ENCODE assay signal across 3 cellular contexts in the genomic region with DNA sequence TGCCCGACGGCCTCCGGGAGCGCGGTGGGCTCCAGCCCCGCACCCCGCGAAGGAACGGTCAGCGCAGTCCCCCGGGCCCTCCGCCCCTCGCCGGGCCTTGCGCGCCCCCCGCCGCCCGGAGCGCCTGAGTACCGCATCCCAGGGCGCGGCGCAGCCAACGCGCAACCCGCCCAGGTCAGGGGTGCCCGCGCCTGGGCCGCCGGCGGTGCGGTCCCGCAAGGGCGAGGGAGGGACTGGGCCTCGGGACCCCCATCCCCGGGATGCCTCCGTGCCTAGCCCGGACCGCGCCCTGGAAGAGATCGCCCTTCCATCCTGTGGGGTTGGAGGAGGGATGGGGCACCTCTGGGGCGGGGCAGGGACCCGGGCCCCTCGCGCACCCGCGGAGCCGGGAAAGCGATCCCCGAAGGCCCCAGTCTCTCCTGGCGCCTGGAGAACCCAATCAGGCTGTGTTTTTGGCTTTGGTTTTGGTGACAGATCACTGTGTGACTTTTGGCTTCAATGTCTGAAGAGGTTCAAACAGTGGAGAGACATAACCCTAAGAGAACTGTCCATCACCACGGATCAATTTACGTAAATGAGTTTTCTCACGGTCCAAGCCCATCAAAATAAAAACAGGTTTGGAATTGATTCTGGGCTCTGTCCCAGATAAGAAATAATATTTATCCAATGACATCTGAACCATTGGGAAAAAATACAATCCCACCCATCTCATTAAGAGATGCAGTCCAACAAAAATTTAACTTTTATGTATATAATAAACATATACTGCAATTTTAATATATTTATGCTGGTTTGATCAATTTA.
TF ChIP-seq lines count a peak whose summit lies in the region.

No MANE protein-coding gene starts in this region.

TF ChIP-seq in SK-N-SH, 30 proteins besides CTCF, POLR2A, EP300 and RAD21:
- TF ChIP-seq, protein P1, sequence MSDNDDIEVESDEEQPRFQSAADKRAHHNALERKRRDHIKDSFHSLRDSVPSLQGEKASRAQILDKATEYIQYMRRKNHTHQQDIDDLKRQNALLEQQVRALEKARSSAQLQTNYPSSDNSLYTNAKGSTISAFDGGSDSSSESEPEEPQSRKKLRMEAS (IDR thresholded peaks at IDR 0.05; ENCODE audit: low read depth), result no peak
- TF ChIP-seq EZH2phosphoT487 (IDR thresholded peaks at IDR 0.05; ENCODE audit: borderline replicate concordance, low read depth) (no peak), MXI1 (IDR thresholded peaks at IDR 0.05; ENCODE audit: low read depth, low read length) (no peak), SIN3A (IDR thresholded peaks at IDR 0.05; ENCODE audit: borderline replicate concordance, low read depth, low read length) (no peak), YY1 (IDR thresholded peaks at IDR 0.05; ENCODE audit: low read depth) (no peak), ELF1 (IDR thresholded peaks at IDR 0.05) (no peak), FOXM1 (IDR thresholded peaks at IDR 0.05; ENCODE audit: low read depth) (no peak), CHD2 (IDR thresholded peaks at IDR 0.05; ENCODE audit: low read length, partially characterized antibody) (no peak), FOSL2 (IDR thresholded peaks at IDR 0.05; ENCODE audit: borderline replicate concordance, low read depth) (no peak), TEAD4 (IDR thresholded peaks at IDR 0.05; ENCODE audit: borderline replicate concordance, insufficient read depth) (no peak), RCOR1 (IDR thresholded peaks at IDR 0.05; ENCODE audit: low read length) (no peak), TCF12 (IDR thresholded peaks at IDR 0.05) (no peak), POLR2AphosphoS5 (IDR thresholded peaks at IDR 0.05; ENCODE audit: low read depth, low read length) (no peak), RXRA (IDR thresholded peaks at IDR 0.05; ENCODE audit: borderline replicate concordance, low read depth) (no peak), FOXJ3 (CRISPR knock-in tag; IDR thresholded peaks at IDR 0.05) (no peak), USF1 (IDR thresholded peaks at IDR 0.05; ENCODE audit: borderline replicate concordance, low read depth) (no peak), MEF2A (IDR thresholded peaks at IDR 0.05; ENCODE audit: borderline replicate concordance, low read depth) (no peak), NRF1 (IDR thresholded peaks at IDR 0.05; ENCODE audit: low read depth, low read length) (no peak)
- TF ChIP-seq, protein P2, sequence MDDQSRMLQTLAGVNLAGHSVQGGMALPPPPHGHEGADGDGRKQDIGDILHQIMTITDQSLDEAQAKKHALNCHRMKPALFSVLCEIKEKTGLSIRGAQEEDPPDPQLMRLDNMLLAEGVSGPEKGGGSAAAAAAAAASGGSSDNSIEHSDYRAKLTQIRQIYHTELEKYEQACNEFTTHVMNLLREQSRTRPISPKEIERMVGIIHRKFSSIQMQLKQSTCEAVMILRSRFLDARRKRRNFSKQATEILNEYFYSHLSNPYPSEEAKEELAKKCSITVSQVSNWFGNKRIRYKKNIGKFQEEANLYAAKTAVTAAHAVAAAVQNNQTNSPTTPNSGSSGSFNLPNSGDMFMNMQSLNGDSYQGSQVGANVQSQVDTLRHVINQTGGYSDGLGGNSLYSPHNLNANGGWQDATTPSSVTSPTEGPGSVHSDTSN (IDR thresholded peaks at IDR 0.05), result no peak

TF ChIP-seq in SK-N-SH treated with all-trans-retinoic acid at 6 μM for 48 hours, 23 proteins besides CTCF, POLR2A, EP300 and RAD21:
- no peak for TF ChIP-seq PPARA (CRISPR knock-in tag; IDR thresholded peaks at IDR 0.05; ENCODE audit: borderline replicate concordance)
- TF ChIP-seq ESRRG (CRISPR knock-in tag; IDR thresholded peaks at IDR 0.05), result no peak
- TF ChIP-seq POU6F1 (CRISPR knock-in tag; IDR thresholded peaks at IDR 0.05; ENCODE audit: borderline replicate concordance, low read depth), result no peak
- no peak for TF ChIP-seq GLIS3 (CRISPR knock-in tag; IDR thresholded peaks at IDR 0.05)
- no peak for TF ChIP-seq ZNF565 (CRISPR knock-in tag; conservative IDR thresholded peaks at IDR 0.05; ENCODE audit: low read depth)
- no peak for TF ChIP-seq ZC3H10 (CRISPR knock-in tag; IDR thresholded peaks at IDR 0.05)
- TF ChIP-seq, protein P3, sequence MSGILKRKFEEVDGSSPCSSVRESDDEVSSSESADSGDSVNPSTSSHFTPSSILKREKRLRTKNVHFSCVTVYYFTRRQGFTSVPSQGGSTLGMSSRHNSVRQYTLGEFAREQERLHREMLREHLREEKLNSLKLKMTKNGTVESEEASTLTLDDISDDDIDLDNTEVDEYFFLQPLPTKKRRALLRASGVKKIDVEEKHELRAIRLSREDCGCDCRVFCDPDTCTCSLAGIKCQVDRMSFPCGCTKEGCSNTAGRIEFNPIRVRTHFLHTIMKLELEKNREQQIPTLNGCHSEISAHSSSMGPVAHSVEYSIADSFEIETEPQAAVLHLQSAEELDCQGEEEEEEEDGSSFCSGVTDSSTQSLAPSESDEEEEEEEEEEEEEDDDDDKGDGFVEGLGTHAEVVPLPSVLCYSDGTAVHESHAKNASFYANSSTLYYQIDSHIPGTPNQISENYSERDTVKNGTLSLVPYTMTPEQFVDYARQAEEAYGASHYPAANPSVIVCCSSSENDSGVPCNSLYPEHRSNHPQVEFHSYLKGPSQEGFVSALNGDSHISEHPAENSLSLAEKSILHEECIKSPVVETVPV (CRISPR knock-in tag; IDR thresholded peaks at IDR 0.05), result no peak
- TF ChIP-seq, protein P4, sequence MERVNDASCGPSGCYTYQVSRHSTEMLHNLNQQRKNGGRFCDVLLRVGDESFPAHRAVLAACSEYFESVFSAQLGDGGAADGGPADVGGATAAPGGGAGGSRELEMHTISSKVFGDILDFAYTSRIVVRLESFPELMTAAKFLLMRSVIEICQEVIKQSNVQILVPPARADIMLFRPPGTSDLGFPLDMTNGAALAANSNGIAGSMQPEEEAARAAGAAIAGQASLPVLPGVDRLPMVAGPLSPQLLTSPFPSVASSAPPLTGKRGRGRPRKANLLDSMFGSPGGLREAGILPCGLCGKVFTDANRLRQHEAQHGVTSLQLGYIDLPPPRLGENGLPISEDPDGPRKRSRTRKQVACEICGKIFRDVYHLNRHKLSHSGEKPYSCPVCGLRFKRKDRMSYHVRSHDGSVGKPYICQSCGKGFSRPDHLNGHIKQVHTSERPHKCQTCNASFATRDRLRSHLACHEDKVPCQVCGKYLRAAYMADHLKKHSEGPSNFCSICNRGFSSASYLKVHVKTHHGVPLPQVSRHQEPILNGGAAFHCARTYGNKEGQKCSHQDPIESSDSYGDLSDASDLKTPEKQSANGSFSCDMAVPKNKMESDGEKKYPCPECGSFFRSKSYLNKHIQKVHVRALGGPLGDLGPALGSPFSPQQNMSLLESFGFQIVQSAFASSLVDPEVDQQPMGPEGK (CRISPR knock-in tag; IDR thresholded peaks at IDR 0.05; ENCODE audit: borderline replicate concordance), result no peak
- TF ChIP-seq CSDC2 (CRISPR knock-in tag; IDR thresholded peaks at IDR 0.05), result no peak
- TF ChIP-seq, protein P5, sequence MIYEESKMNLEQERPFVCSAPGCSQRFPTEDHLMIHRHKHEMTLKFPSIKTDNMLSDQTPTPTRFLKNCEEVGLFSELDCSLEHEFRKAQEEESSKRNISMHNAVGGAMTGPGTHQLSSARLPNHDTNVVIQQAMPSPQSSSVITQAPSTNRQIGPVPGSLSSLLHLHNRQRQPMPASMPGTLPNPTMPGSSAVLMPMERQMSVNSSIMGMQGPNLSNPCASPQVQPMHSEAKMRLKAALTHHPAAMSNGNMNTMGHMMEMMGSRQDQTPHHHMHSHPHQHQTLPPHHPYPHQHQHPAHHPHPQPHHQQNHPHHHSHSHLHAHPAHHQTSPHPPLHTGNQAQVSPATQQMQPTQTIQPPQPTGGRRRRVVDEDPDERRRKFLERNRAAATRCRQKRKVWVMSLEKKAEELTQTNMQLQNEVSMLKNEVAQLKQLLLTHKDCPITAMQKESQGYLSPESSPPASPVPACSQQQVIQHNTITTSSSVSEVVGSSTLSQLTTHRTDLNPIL (CRISPR knock-in tag; IDR thresholded peaks at IDR 0.05; ENCODE audit: low read depth), result no peak
- no peak for TF ChIP-seq SNAI2 (CRISPR knock-in tag; IDR thresholded peaks at IDR 0.05)
- TF ChIP-seq TCF4 (CRISPR knock-in tag; IDR thresholded peaks at IDR 0.05; ENCODE audit: borderline replicate concordance), result no peak
- TF ChIP-seq ZFP30 (CRISPR knock-in tag; IDR thresholded peaks at IDR 0.05), result no peak
- TF ChIP-seq TOX (CRISPR knock-in tag; IDR thresholded peaks at IDR 0.05; ENCODE audit: borderline replicate concordance), result no peak
TF ChIP-seq in SK-N-SH treated with all-trans-retinoic acid at 6 μM for 48 hours: peak in this region for 0.

TF ChIP-seq in WTC11, 78 proteins besides CTCF, POLR2A, EP300 and RAD21 (continues in another document):
- TF ChIP-seq TEAD1 (CRISPR knock-in tag; IDR thresholded peaks at IDR 0.05) (no peak), ELF4 (CRISPR knock-in tag; IDR thresholded peaks at IDR 0.05; ENCODE audit: low read depth) (no peak), JAZF1 (CRISPR knock-in tag; IDR thresholded peaks at IDR 0.05) (no peak), JUN (CRISPR knock-in tag; IDR thresholded peaks at IDR 0.05) (no peak), IRF1 (CRISPR knock-in tag; IDR thresholded peaks at IDR 0.05) (no peak), TEAD4 (CRISPR knock-in tag; IDR thresholded peaks at IDR 0.05) (no peak), ZNF263 (CRISPR knock-in tag; IDR thresholded peaks at IDR 0.05; ENCODE audit: low read depth) (no peak), NFYB (CRISPR knock-in tag; conservative IDR thresholded peaks at IDR 0.05; ENCODE audit: low read depth) (no peak), ZBTB21 (CRISPR knock-in tag; IDR thresholded peaks at IDR 0.05; ENCODE audit: borderline replicate concordance) (no peak), MXD4 (CRISPR knock-in tag; IDR thresholded peaks at IDR 0.05; ENCODE audit: borderline replicate concordance) (no peak), PREB (CRISPR knock-in tag; IDR thresholded peaks at IDR 0.05; ENCODE audit: borderline replicate concordance) (no peak)
- TF ChIP-seq, protein P6, sequence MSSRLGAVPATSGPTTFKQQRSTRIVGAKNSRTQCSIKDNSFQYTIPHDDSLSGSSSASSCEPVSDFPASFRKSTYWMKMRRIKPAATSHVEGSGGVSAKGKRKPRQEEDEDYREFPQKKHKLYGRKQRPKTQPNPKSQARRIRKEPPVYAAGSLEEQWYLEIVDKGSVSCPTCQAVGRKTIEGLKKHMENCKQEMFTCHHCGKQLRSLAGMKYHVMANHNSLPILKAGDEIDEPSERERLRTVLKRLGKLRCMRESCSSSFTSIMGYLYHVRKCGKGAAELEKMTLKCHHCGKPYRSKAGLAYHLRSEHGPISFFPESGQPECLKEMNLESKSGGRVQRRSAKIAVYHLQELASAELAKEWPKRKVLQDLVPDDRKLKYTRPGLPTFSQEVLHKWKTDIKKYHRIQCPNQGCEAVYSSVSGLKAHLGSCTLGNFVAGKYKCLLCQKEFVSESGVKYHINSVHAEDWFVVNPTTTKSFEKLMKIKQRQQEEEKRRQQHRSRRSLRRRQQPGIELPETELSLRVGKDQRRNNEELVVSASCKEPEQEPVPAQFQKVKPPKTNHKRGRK (CRISPR knock-in tag; IDR thresholded peaks at IDR 0.05; ENCODE audit: borderline replicate concordance), result no peak
- TF ChIP-seq, protein P7, sequence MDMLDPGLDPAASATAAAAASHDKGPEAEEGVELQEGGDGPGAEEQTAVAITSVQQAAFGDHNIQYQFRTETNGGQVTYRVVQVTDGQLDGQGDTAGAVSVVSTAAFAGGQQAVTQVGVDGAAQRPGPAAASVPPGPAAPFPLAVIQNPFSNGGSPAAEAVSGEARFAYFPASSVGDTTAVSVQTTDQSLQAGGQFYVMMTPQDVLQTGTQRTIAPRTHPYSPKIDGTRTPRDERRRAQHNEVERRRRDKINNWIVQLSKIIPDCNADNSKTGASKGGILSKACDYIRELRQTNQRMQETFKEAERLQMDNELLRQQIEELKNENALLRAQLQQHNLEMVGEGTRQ (CRISPR knock-in tag; IDR thresholded peaks at IDR 0.05), result no peak
- TF ChIP-seq, protein P8, sequence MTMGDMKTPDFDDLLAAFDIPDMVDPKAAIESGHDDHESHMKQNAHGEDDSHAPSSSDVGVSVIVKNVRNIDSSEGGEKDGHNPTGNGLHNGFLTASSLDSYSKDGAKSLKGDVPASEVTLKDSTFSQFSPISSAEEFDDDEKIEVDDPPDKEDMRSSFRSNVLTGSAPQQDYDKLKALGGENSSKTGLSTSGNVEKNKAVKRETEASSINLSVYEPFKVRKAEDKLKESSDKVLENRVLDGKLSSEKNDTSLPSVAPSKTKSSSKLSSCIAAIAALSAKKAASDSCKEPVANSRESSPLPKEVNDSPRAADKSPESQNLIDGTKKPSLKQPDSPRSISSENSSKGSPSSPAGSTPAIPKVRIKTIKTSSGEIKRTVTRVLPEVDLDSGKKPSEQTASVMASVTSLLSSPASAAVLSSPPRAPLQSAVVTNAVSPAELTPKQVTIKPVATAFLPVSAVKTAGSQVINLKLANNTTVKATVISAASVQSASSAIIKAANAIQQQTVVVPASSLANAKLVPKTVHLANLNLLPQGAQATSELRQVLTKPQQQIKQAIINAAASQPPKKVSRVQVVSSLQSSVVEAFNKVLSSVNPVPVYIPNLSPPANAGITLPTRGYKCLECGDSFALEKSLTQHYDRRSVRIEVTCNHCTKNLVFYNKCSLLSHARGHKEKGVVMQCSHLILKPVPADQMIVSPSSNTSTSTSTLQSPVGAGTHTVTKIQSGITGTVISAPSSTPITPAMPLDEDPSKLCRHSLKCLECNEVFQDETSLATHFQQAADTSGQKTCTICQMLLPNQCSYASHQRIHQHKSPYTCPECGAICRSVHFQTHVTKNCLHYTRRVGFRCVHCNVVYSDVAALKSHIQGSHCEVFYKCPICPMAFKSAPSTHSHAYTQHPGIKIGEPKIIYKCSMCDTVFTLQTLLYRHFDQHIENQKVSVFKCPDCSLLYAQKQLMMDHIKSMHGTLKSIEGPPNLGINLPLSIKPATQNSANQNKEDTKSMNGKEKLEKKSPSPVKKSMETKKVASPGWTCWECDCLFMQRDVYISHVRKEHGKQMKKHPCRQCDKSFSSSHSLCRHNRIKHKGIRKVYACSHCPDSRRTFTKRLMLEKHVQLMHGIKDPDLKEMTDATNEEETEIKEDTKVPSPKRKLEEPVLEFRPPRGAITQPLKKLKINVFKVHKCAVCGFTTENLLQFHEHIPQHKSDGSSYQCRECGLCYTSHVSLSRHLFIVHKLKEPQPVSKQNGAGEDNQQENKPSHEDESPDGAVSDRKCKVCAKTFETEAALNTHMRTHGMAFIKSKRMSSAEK (CRISPR knock-in tag; IDR thresholded peaks at IDR 0.05; ENCODE audit: borderline replicate concordance), result no peak
